In genomic region chr9:100268271-100268670, GRCh38 we compare ENCODE assay signal across 27 cellular contexts.
"Had no signal": no experiment of that assay in that cellular context is flagged by ENCODE, and none has a peak within 500 bp of the region (broad histone marks: within the 10 kb centered on the region; RNA-seq: fewer than 3 reads in every experiment).

No MANE protein-coding gene starts in this region.

- H3K4me1 ChIP-seq: stomach, suprapubic skin, testis, thyroid gland, tibial artery, tibial nerve, transverse colon, upper lobe of left lung, upper lobe of right lung, uterus, vagina had no signal

- H3K4me1 Mint-ChIP-seq: stimulated activated effector memory CD8-positive, alpha-beta T cell treated with anti-CD3 and anti-CD28 coated beads, Interleukin-12 subunit alpha, Interleukin-12 subunit beta, amount 100 ng/mL, for 72 hours; stimulated activated memory B cell treated with anti-CD40 and anti-IgM and Interleukin-4, amounts not matched to agents 10 μg/mL and 1 μg/mL and 100 μg/mL, for 72 hours; stimulated activated naive B cell treated with anti-CD40 and anti-IgM and Interleukin-4, amounts not matched to agents 10 μg/mL and 1 μg/mL and 100 μg/mL, for 72 hours; stimulated activated naive CD8-positive, alpha-beta T cell treated with anti-CD3 and anti-CD28 coated beads, Interleukin-15, amount 100 ng/mL, for 72 hours had no signal

- H3K4me3 ChIP-seq: stomach, suprapubic skin, testis, thoracic aorta, thyroid gland, tibial artery, tibial nerve, transverse colon, upper lobe of left lung, upper lobe of right lung, uterus, vagina had no signal

- H3K27me3 Mint-ChIP-seq: stimulated activated memory B cell treated with anti-CD40 and anti-IgM and Interleukin-4, amounts not matched to agents 10 μg/mL and 1 μg/mL and 100 μg/mL, for 72 hours; stimulated activated naive B cell treated with anti-CD40 and anti-IgM and Interleukin-4, amounts not matched to agents 10 μg/mL and 1 μg/mL and 100 μg/mL, for 72 hours; stimulated activated naive CD8-positive, alpha-beta T cell treated with anti-CD3 and anti-CD28 coated beads, Interleukin-15, amount 100 ng/mL, for 72 hours; stimulated activated naive CD8-positive, alpha-beta T cell treated with anti-CD3 and anti-CD28 coated beads, Interleukin-15, Interleukin-2, amounts not matched to agents 100 ng/mL and 50 ng/mL, for 24 hours; type B pancreatic cell had no signal

- H3K27ac Mint-ChIP-seq: stimulated activated effector memory CD8-positive, alpha-beta T cell treated with anti-CD3 and anti-CD28 coated beads, Interleukin-12 subunit alpha, Interleukin-12 subunit beta, amount 100 ng/mL, for 72 hours; stimulated activated memory B cell treated with anti-CD40 and anti-IgM and Interleukin-4, amounts not matched to agents 10 μg/mL and 1 μg/mL and 100 μg/mL, for 72 hours; stimulated activated naive B cell treated with anti-CD40 and anti-IgM and Interleukin-4, amounts not matched to agents 10 μg/mL and 1 μg/mL and 100 μg/mL, for 72 hours; stimulated activated naive CD8-positive, alpha-beta T cell treated with anti-CD3 and anti-CD28 coated beads, Interleukin-15, amount 100 ng/mL, for 72 hours; stimulated activated naive CD8-positive, alpha-beta T cell treated with anti-CD3 and anti-CD28 coated beads, Interleukin-15, Interleukin-2, amounts not matched to agents 100 ng/mL and 50 ng/mL, for 24 hours; type B pancreatic cell had no signal

- ATAC-seq: stimulated activated effector memory CD8-positive, alpha-beta T cell treated with anti-CD3 and anti-CD28 coated beads, Interleukin-12 subunit alpha, Interleukin-12 subunit beta, amount 100 ng/mL, for 72 hours; stimulated activated memory B cell treated with anti-CD40 and anti-IgM and Interleukin-4, amounts not matched to agents 10 μg/mL and 1 μg/mL and 100 μg/mL, for 72 hours; stimulated activated naive B cell treated with anti-CD40 and anti-IgM and Interleukin-4, amounts not matched to agents 10 μg/mL and 1 μg/mL and 100 μg/mL, for 72 hours; stimulated activated naive CD8-positive, alpha-beta T cell treated with anti-CD3 and anti-CD28 coated beads, Interleukin-15, amount 100 ng/mL, for 72 hours; stimulated activated naive CD8-positive, alpha-beta T cell treated with anti-CD3 and anti-CD28 coated beads, Interleukin-15, Interleukin-2, amounts not matched to agents 100 U/mL and 50 U/mL, for 24 hours; upper lobe of right lung had no signal

- H3K9me3 ChIP-seq: stomach, suprapubic skin, testis, thoracic aorta, thyroid gland, tibial artery, tibial nerve, transverse colon, upper lobe of left lung, upper lobe of right lung, uterus, vagina had no signal

- H3K27me3 ChIP-seq: stomach, suprapubic skin, testis, thyroid gland, tibial artery, tibial nerve, transverse colon, upper lobe of left lung, upper lobe of right lung, uterus, vagina had no signal

- DNase-seq: stimulated activated CD4-positive, alpha-beta T cell treated with anti-CD3 and anti-CD28 coated beads, Interleukin-2, amount 100 ng/mL, for 48 hours; stimulated activated CD4-positive, alpha-beta T cell treated with anti-CD3 and anti-CD28 coated beads, Interleukin-4, amount 100 ng/mL, for 1 hour; stimulated activated CD4-positive, alpha-beta T cell treated with anti-CD3 and anti-CD28 coated beads, Interleukin-4, amount 100 ng/mL, for 24 hours; stimulated activated CD4-positive, alpha-beta T cell treated with anti-CD3 and anti-CD28 coated beads, Interleukin-4, amount 100 ng/mL, for 4 hours; stimulated activated CD8-positive, alpha-beta memory T cell treated with anti-CD3 and anti-CD28 coated beads, Interleukin-4, amount 100 ng/mL, for 48 hours; stimulated activated naive B cell treated with anti-CD40 and anti-IgM and Interleukin-4, amounts not matched to agents 10 μg/mL and 1 μg/mL and 100 μg/mL, for 72 hours; stimulated activated naive CD4-positive, alpha-beta T cell; stimulated activated naive CD4-positive, alpha-beta T cell treated with Interleukin-2 at 50 U/mL for 16 hours; stimulated activated naive CD8-positive, alpha-beta T cell treated with anti-CD3 and anti-CD28 coated beads, Interleukin-15, amount 100 ng/mL, for 72 hours; stimulated activated naive CD8-positive, alpha-beta T cell treated with anti-CD3 and anti-CD28 coated beads, Interleukin-15, Interleukin-2, amounts not matched to agents 100 U/mL and 50 U/mL, for 24 hours; stomach; substantia nigra; testis; thyroid gland; tibial artery; transverse colon; upper lobe of left lung; upper lobe of right lung; uterus had no signal

- H3K27ac ChIP-seq: stomach, suprapubic skin, testis, thoracic aorta, thyroid gland, tibial artery, tibial nerve, transverse colon, upper lobe of left lung, upper lobe of right lung, uterus, vagina had no signal

- H3K9me3 Mint-ChIP-seq: stimulated activated effector memory CD8-positive, alpha-beta T cell treated with anti-CD3 and anti-CD28 coated beads, Interleukin-12 subunit alpha, Interleukin-12 subunit beta, amount 100 ng/mL, for 72 hours; stimulated activated memory B cell treated with anti-CD40 and anti-IgM and Interleukin-4, amounts not matched to agents 10 μg/mL and 1 μg/mL and 100 μg/mL, for 72 hours; stimulated activated naive B cell treated with anti-CD40 and anti-IgM and Interleukin-4, amounts not matched to agents 10 μg/mL and 1 μg/mL and 100 μg/mL, for 72 hours; stimulated activated naive CD8-positive, alpha-beta T cell treated with anti-CD3 and anti-CD28 coated beads, Interleukin-15, amount 100 ng/mL, for 72 hours; stimulated activated naive CD8-positive, alpha-beta T cell treated with anti-CD3 and anti-CD28 coated beads, Interleukin-15, Interleukin-2, amounts not matched to agents 100 ng/mL and 50 ng/mL, for 24 hours; type B pancreatic cell had no signal

- H3K4me3 Mint-ChIP-seq: stimulated activated effector memory CD8-positive, alpha-beta T cell treated with anti-CD3 and anti-CD28 coated beads, Interleukin-12 subunit alpha, Interleukin-12 subunit beta, amount 100 ng/mL, for 72 hours; stimulated activated memory B cell treated with anti-CD40 and anti-IgM and Interleukin-4, amounts not matched to agents 10 μg/mL and 1 μg/mL and 100 μg/mL, for 72 hours; stimulated activated naive B cell treated with anti-CD40 and anti-IgM and Interleukin-4, amounts not matched to agents 10 μg/mL and 1 μg/mL and 100 μg/mL, for 72 hours; stimulated activated naive CD8-positive, alpha-beta T cell treated with anti-CD3 and anti-CD28 coated beads, Interleukin-15, amount 100 ng/mL, for 72 hours; stimulated activated naive CD8-positive, alpha-beta T cell treated with anti-CD3 and anti-CD28 coated beads, Interleukin-15, Interleukin-2, amounts not matched to agents 100 ng/mL and 50 ng/mL, for 24 hours; type B pancreatic cell had no signal

- H3K36me3 ChIP-seq: uterus had no signal
